8 cellular contexts compared by ENCODE assay signal in genomic region chr13:59906413-59907027, GRCh38.
DNase-seq lines count a peak whose midpoint lies in the region; ATAC-seq and TF ChIP-seq lines count a peak whose summit lies in the region.

No MANE protein-coding gene starts in this region.

- ATAC-seq in GM19452 (IDR thresholded peaks at IDR 0.05; ENCODE audit: unreplicated experiment) = no peak

- H3K4me3 ChIP-seq in endodermal cell (ENCODE audit: low read length) = no peak overlapping the region

- no peaks in the 10 kb centered on the region for H3K4me1 Mint-ChIP-seq in endodermal cell
- peaks cover 5% of the 10 kb centered on the region for H3K4me1 Mint-ChIP-seq in osteocyte (ENCODE audit: unreplicated experiment)

- no peaks in the 10 kb centered on the region for H3K9me3 ChIP-seq in endodermal cell (ENCODE audit: control insufficient read depth, low read length)

- intact Hi-C loops in posterior vena cava (cut with DNase I) = no loop called here

- no peak overlapping the region for H3K27ac ChIP-seq in endodermal cell (ENCODE audit: low read depth, low read length)

- DNase-seq in NCI-H524 (lab: John Stamatoyannopoulos, UW) = peak; percentile 4 to 12
- no peak for DNase-seq in NCI-H524 treated with DMSO at 0.1 percent for 48 hours (lab: John Stamatoyannopoulos, UW)
- peak; percentile 1 for DNase-seq in NCI-H2196 treated with DMSO at 0.1 percent for 48 hours (lab: John Stamatoyannopoulos, UW; ENCODE audit: unreplicated experiment)
- DNase-seq in endodermal cell = no peak
- no peak for DNase-seq in osteocyte (ENCODE audit: extremely low spot score, unreplicated experiment)
- DNase-seq in posterior vena cava (ENCODE audit: low spot score) = no peak
- DNase-seq in activated CD8-positive, alpha-beta memory T cell treated with anti-CD3 and anti-CD28 coated beads for 24 hours = no peak

- no peak overlapping the region for H3K27ac Mint-ChIP-seq in endodermal cell
- no peak overlapping the region for H3K27ac Mint-ChIP-seq in osteocyte (ENCODE audit: unreplicated experiment)

- H3K4me3 Mint-ChIP-seq in endodermal cell (no peak overlapping the region), osteocyte (ENCODE audit: unreplicated experiment) (no peak overlapping the region)

- 85 to 93% methylated on average over 2 to 6 of the region's 6 CpGs for WGBS in endodermal cell (ENCODE audit: insufficient coverage in 1 of 2, insufficient read length in 1 of 2), 2 experiments

- H3K27me3 Mint-ChIP-seq in endodermal cell (ENCODE audit: insufficient read depth) (no peaks in the 10 kb centered on the region), osteocyte (ENCODE audit: unreplicated experiment) (no peaks in the 10 kb centered on the region)

- H3K36me3 Mint-ChIP-seq in endodermal cell (ENCODE audit: low read depth) (no peaks in the 10 kb centered on the region), osteocyte (ENCODE audit: unreplicated experiment) (no peaks in the 10 kb centered on the region)

- no peaks in the 10 kb centered on the region for H3K27me3 ChIP-seq in endodermal cell (ENCODE audit: control insufficient read depth, insufficient read depth, low read length, poor library complexity, severe bottlenecking)

- H3K4me1 ChIP-seq in endodermal cell (ENCODE audit: control insufficient read depth, insufficient read depth, low read length) = no peaks in the 10 kb centered on the region

- H3K9ac ChIP-seq in endodermal cell (ENCODE audit: extremely low read depth, low read length, poor library complexity, severe bottlenecking) = no peak overlapping the region

- TF ChIP-seq CTCF in endodermal cell (conservative IDR thresholded peaks at IDR 0.05) = peak; percentile 82
- TF ChIP-seq CTCF in osteocyte (IDR thresholded peaks at IDR 0.05) = peak; percentile 79

- peaks cover 56% of the 10 kb centered on the region for H3K36me3 ChIP-seq in endodermal cell (ENCODE audit: control insufficient read depth, insufficient read depth, low read length)

- H3K9me3 Mint-ChIP-seq in endodermal cell = no peaks in the 10 kb centered on the region
- H3K9me3 Mint-ChIP-seq in osteocyte (ENCODE audit: unreplicated experiment) = no peaks in the 10 kb centered on the region

Comparison
In these comparisons a context has a peak if more than half of its experiments do, and no peak if none do; other contexts are left out.
1. DNase-seq: peak in NCI-H524 (2 of 2) and NCI-H2196 treated with DMSO at 0.1 percent for 48 hours (single experiment); none in NCI-H524 treated with DMSO at 0.1 percent for 48 hours (single experiment), endodermal cell (single experiment), osteocyte (single experiment), posterior vena cava (single experiment) and activated CD8-positive, alpha-beta memory T cell treated with anti-CD3 and anti-CD28 coated beads for 24 hours (single experiment).